In genomic region chr1:228081144-228081543, GRCh38 we compare ENCODE assay signal across 1 cellular context.
TF ChIP-seq lines count a peak whose summit lies in the region.

No MANE protein-coding gene starts in this region.

TF ChIP-seq in HCT116, 20 proteins besides CTCF, POLR2A, EP300 and RAD21 (continued from another document):
- TF ChIP-seq ZBTB33 (IDR thresholded peaks at IDR 0.05; ENCODE audit: extremely low read depth, insufficient replicate concordance, low read length) (no peak), ELF1 (IDR thresholded peaks at IDR 0.05; ENCODE audit: borderline replicate concordance, low read depth) (no peak), YY1 (IDR thresholded peaks at IDR 0.05; ENCODE audit: extremely low read depth, insufficient replicate concordance, low read depth, low read length) (no peak), REST (IDR thresholded peaks at IDR 0.05; ENCODE audit: low read depth) (no peak), ATF3 (IDR thresholded peaks at IDR 0.05) (no peak), EZH2phosphoT487 (IDR thresholded peaks at IDR 0.05; ENCODE audit: borderline replicate concordance) (no peak), MAX (IDR thresholded peaks at IDR 0.05) (no peak), EGR1 (IDR thresholded peaks at IDR 0.05; ENCODE audit: low read depth) (no peak)
